Comparison of ENCODE assay signal across 11 cellular contexts in genomic region chr1:90717356-90717664, GRCh38. TPM values are rescaled to one million over a fixed set of nuclear protein-coding genes. Genes with fewer than 3 reads are reported as not detected.
DNase-seq lines count a peak whose midpoint lies in the region; ATAC-seq and TF ChIP-seq lines count a peak whose summit lies in the region.
"Had no signal": no experiment of that assay in that cellular context is flagged by ENCODE, and none has a peak within 500 bp of the region (broad histone marks: within the 10 kb centered on the region; RNA-seq: fewer than 3 reads in every experiment).

No MANE protein-coding gene starts in this region.

- POLR2A ChIA-PET in activated B cell treated with CpG ODN at 0.5 μM for 24 hours (lab: Charles Lee): no interaction called here

- H3K9me3 Mint-ChIP-seq in activated CD4-positive, alpha-beta T cell treated with anti-CD3 and anti-CD28 coated beads, Interleukin-2, amount 10 ng/mL, durations not matched to agents 24 days and 14 days: peaks cover 19% of the 10 kb centered on the region
- H3K9me3 Mint-ChIP-seq in activated B cell treated with CpG ODN at 0.5 μM for 24 hours: peaks cover 13% of the 10 kb centered on the region
- H3K9me3 Mint-ChIP-seq in stimulated activated naive CD8-positive, alpha-beta T cell treated with anti-CD3 and anti-CD28 coated beads, Interleukin-15, amount 100 ng/mL, for 72 hours: peaks cover 8 to 13% of the 10 kb centered on the region in 2 donors

- intact Hi-C loops in activated CD4-positive, alpha-beta T cell treated with anti-CD3 and anti-CD28 coated beads, Interleukin-2, amount 10 ng/mL, durations not matched to agents 24 days and 14 days (cut with micrococcal nuclease): loop anchor here (2.0 kb wide), 1 partner anchor 13 kb away; no protein-coding TSS in a partner anchor
- intact Hi-C loops in activated B cell treated with CpG ODN at 0.5 μM for 24 hours (cut with micrococcal nuclease): no loop called here

- H3K27me3 ChIP-seq in gastroesophageal sphincter: peaks cover 100% of the 10 kb centered on the region

- no peak overlapping the region for H3K27ac ChIP-seq in gastroesophageal sphincter
- H3K27ac ChIP-seq: SJSA1, uterus had no signal

- no peak for TF ChIP-seq EP300 in gastroesophageal sphincter (IDR thresholded peaks at IDR 0.05)

- peaks cover 85% of the 10 kb centered on the region for H3K27me3 Mint-ChIP-seq in activated CD4-positive, alpha-beta T cell treated with anti-CD3 and anti-CD28 coated beads, Interleukin-2, amount 10 ng/mL, durations not matched to agents 24 days and 14 days
- peaks cover 77% of the 10 kb centered on the region for H3K27me3 Mint-ChIP-seq in activated B cell treated with CpG ODN at 0.5 μM for 24 hours
- peaks cover 100% of the 10 kb centered on the region for H3K27me3 Mint-ChIP-seq in stimulated activated naive CD8-positive, alpha-beta T cell treated with anti-CD3 and anti-CD28 coated beads, Interleukin-15, amount 100 ng/mL, for 72 hours

- H3K9me3 ChIP-seq in iPS-18c (ENCODE audit: control insufficient read depth, insufficient read depth, low read length): no peaks in the 10 kb centered on the region
- peaks cover 0 to 19% (median 0%) of the 10 kb centered on the region in 3 donors for H3K9me3 ChIP-seq in gastroesophageal sphincter
- H3K9me3 ChIP-seq: SJSA1, uterus had no signal

- peak overlapping the region; percentile 86 for H3K27ac Mint-ChIP-seq in activated CD4-positive, alpha-beta T cell treated with anti-CD3 and anti-CD28 coated beads, Interleukin-2, amount 10 ng/mL, durations not matched to agents 24 days and 14 days
- no peak overlapping the region for H3K27ac Mint-ChIP-seq in activated B cell treated with CpG ODN at 0.5 μM for 24 hours
- peak overlapping the region in 1 of 2 donors; percentile 92 for H3K27ac Mint-ChIP-seq in stimulated activated naive CD8-positive, alpha-beta T cell treated with anti-CD3 and anti-CD28 coated beads, Interleukin-15, amount 100 ng/mL, for 72 hours

- peaks cover 22% of the 10 kb centered on the region for H3K4me1 Mint-ChIP-seq in activated CD4-positive, alpha-beta T cell treated with anti-CD3 and anti-CD28 coated beads, Interleukin-2, amount 10 ng/mL, durations not matched to agents 24 days and 14 days
- H3K4me1 Mint-ChIP-seq in activated B cell treated with CpG ODN at 0.5 μM for 24 hours: peaks cover 16% of the 10 kb centered on the region
- H3K4me1 Mint-ChIP-seq in stimulated activated naive CD8-positive, alpha-beta T cell treated with anti-CD3 and anti-CD28 coated beads, Interleukin-15, amount 100 ng/mL, for 72 hours: peaks cover 64% of the 10 kb centered on the region

- H3K4me3 ChIP-seq in iPS-18c (ENCODE audit: insufficient read depth, low read depth, low read length) (peak overlapping the region; percentile 43; the same call in 1 of the 2 replicates), gastroesophageal sphincter (peak overlapping the region in 1 of 2 donors; percentile 46)
- H3K4me3 ChIP-seq: uterus had no signal

- H3K4me3 Mint-ChIP-seq in activated CD4-positive, alpha-beta T cell treated with anti-CD3 and anti-CD28 coated beads, Interleukin-2, amount 10 ng/mL, durations not matched to agents 24 days and 14 days: peak overlapping the region; percentile 57
- H3K4me3 Mint-ChIP-seq in activated B cell treated with CpG ODN at 0.5 μM for 24 hours: peak overlapping the region; percentile 60
- peak overlapping the region; percentile 79 to 81 for H3K4me3 Mint-ChIP-seq in stimulated activated naive CD8-positive, alpha-beta T cell treated with anti-CD3 and anti-CD28 coated beads, Interleukin-15, amount 100 ng/mL, for 72 hours

- no peaks in the 10 kb centered on the region for H3K36me3 ChIP-seq in gastroesophageal sphincter
- H3K36me3 ChIP-seq: SJSA1, uterus had no signal

- TF ChIP-seq POLR2A in gastroesophageal sphincter (IDR thresholded peaks at IDR 0.05): no peak

- CTCF ChIA-PET in activated B cell treated with CpG ODN at 0.5 μM for 24 hours (lab: Charles Lee): no interaction called here

- H3K36me3 Mint-ChIP-seq in activated CD4-positive, alpha-beta T cell treated with anti-CD3 and anti-CD28 coated beads, Interleukin-2, amount 10 ng/mL, durations not matched to agents 24 days and 14 days (ENCODE audit: low read depth): peaks cover 17% of the 10 kb centered on the region
- peaks cover 3% of the 10 kb centered on the region for H3K36me3 Mint-ChIP-seq in activated B cell treated with CpG ODN at 0.5 μM for 24 hours (ENCODE audit: low read depth)

- no peak for DNase-seq in activated CD4-positive, alpha-beta T cell treated with anti-CD3 and anti-CD28 coated beads, Interleukin-2, amount 10 ng/mL, durations not matched to agents 24 days and 14 days
- DNase-seq in activated CD4-positive, alpha-beta T cell treated with anti-CD3 and anti-CD28 coated beads, Interleukin-2, amount 50 U/mL, for 1 hour: no peak
- DNase-seq in activated B cell treated with CpG ODN at 0.5 μM for 24 hours: no peak
- no peak for DNase-seq in stimulated activated naive CD8-positive, alpha-beta T cell treated with anti-CD3 and anti-CD28 coated beads, Interleukin-15, amount 100 ng/mL, for 72 hours
- no peak for DNase-seq in central memory CD4-positive, alpha-beta T cell
- DNase-seq: MM.1S, uterus had no signal

- peaks cover 0 to 44% (median 11%) of the 10 kb centered on the region in 3 donors for H3K4me1 ChIP-seq in gastroesophageal sphincter
- H3K4me1 ChIP-seq: SJSA1 had no signal

- WGBS in gastroesophageal sphincter (ENCODE audit: low coverage in 1 of 2), 2 donors: 11% methylated on average over 17 of the region's 37 CpGs; no CpG with 5 or more reads in 1 of the 2 donors

- no peak for ATAC-seq in activated B cell treated with CpG ODN at 0.5 μM for 24 hours (ENCODE audit: low read depth)
- ATAC-seq in stimulated activated naive CD8-positive, alpha-beta T cell treated with anti-CD3 and anti-CD28 coated beads, Interleukin-15, amount 100 ng/mL, for 72 hours: no peak
- ATAC-seq in gastroesophageal sphincter: no peak
- ATAC-seq in HG03108 (IDR thresholded peaks at IDR 0.05; ENCODE audit: unreplicated experiment): no peak

- TF ChIP-seq CTCF in activated B cell treated with CpG ODN at 0.5 μM for 24 hours (IDR thresholded peaks at IDR 0.05) (no peak), gastroesophageal sphincter (IDR thresholded peaks at IDR 0.05) (no peak)

RNA-seq across cellular contexts. Expression of gene BARHL2, which starts 0.2 kb away (rescaled TPM):
- not detected in 2 replicates for total RNA-seq in activated CD4-positive, alpha-beta T cell treated with anti-CD3 and anti-CD28 coated beads, Interleukin-2, amount 10 ng/mL, durations not matched to agents 24 days and 14 days
- not detected in 2 replicates for total RNA-seq in activated B cell treated with CpG ODN at 0.5 μM for 24 hours
- not detected for total RNA-seq in gastroesophageal sphincter
- total RNA-seq: SJSA1, uterus had no signal
